Comparison of ENCODE assay signal across 3 cellular contexts in the genomic region with DNA sequence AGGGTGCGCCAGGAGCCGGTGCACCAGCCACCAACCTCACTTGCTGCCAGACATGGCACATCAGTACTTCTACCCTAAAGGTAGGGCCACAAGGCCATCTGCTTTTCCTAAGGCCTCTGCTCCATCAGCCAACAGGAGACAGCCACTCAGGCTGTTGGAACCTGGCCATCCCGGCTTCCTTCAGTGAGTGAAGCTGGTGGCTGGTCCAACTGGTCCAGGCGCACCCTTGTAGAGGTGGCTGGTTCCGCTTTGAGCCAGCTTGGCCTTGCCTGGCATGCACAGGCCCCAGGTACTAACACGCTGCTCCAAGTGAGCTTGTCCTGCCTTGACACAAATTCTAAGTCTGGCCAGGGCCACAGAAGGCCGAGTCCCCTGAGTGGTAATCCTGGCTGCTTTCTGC. TPM values are rescaled to one million over a fixed set of nuclear protein-coding genes. Genes with fewer than 3 reads are reported as not detected.
"Had no signal": no experiment of that assay in that cellular context is flagged by ENCODE, and none has a peak within 500 bp of the region (broad histone marks: within the 10 kb centered on the region; RNA-seq: fewer than 3 reads in every experiment).

No MANE protein-coding gene starts in this region.

RNA-seq across cellular contexts. Expression of a gene that starts 58.8 kb away (rescaled TPM):
- total RNA-seq: GM23248, HFFc6 had no signal
- polyA plus RNA-seq: GM23248, IgD-negative memory B cell had no signal
